Comparison of ENCODE assay signal across 2 cellular contexts in genomic region chr7:133360201-133360600, GRCh38.
TF ChIP-seq lines count a peak whose summit lies in the region.

No MANE protein-coding gene starts in this region.

TF ChIP-seq in GM23338, 12 proteins besides CTCF, POLR2A, EP300 and RAD21 (continued from another document):
- peak; percentile 72; the same call in 1 of the 2 replicates for TF ChIP-seq NANOG (IDR thresholded peaks at IDR 0.05; ENCODE audit: borderline replicate concordance)
- TF ChIP-seq ZNF331 (CRISPR knock-in tag; IDR thresholded peaks at IDR 0.05; ENCODE audit: low read depth) = no peak
- TF ChIP-seq ZNF114 (CRISPR knock-in tag; IDR thresholded peaks at IDR 0.05) = no peak
- peak; percentile 99 for TF ChIP-seq ZNF462 (CRISPR knock-in tag; IDR thresholded peaks at IDR 0.05)
TF ChIP-seq in GM23338: peak in this region for 2.

TF ChIP-seq in IMR-90, 13 proteins besides CTCF, POLR2A, EP300 and RAD21 (continued from another document):
- no peak for TF ChIP-seq ELK1 (IDR thresholded peaks at IDR 0.05; ENCODE audit: borderline replicate concordance, low read depth, low read length)
- no peak for TF ChIP-seq MAZ (IDR thresholded peaks at IDR 0.05; ENCODE audit: borderline replicate concordance, low read depth, low read length)
- TF ChIP-seq BHLHE40 (IDR thresholded peaks at IDR 0.05; ENCODE audit: low read depth, low read length) = no peak
- no peak for TF ChIP-seq FOS (IDR thresholded peaks at IDR 0.05; ENCODE audit: low read depth, low read length)
- TF ChIP-seq MXI1 (IDR thresholded peaks at IDR 0.05; ENCODE audit: borderline replicate concordance, low read depth, low read length) = no peak
- TF ChIP-seq CEBPB (IDR thresholded peaks at IDR 0.05; ENCODE audit: low read depth, low read length) = no peak
- no peak for TF ChIP-seq MAFK (IDR thresholded peaks at IDR 0.05; ENCODE audit: low read depth, low read length)
- no peak for TF ChIP-seq CHD1 (IDR thresholded peaks at IDR 0.05; ENCODE audit: low read depth, low read length)
- TF ChIP-seq RFX5 (IDR thresholded peaks at IDR 0.05; ENCODE audit: low read depth, low read length) = no peak
